In genomic region chr6:129713806-129714338, GRCh38 we compare ENCODE assay signal across 21 cellular contexts.
"Had no signal": no experiment of that assay in that cellular context is flagged by ENCODE, and none has a peak within 500 bp of the region (broad histone marks: within the 10 kb centered on the region; RNA-seq: fewer than 3 reads in every experiment).

No MANE protein-coding gene starts in this region.

- H3K9me3 Mint-ChIP-seq: activated CD4-positive, alpha-beta memory T cell treated with anti-CD3 and anti-CD28 coated beads, Interleukin-2, amount 10 ng/mL, durations not matched to agents 7 days and 5 days; activated naive CD4-positive, alpha-beta T cell treated with anti-CD3 and anti-CD28 coated beads, Interleukin-2, amount 50 U/mL, for 72 hours; nephron; stimulated activated memory B cell treated with anti-CD40 and anti-IgM and Interleukin-4, amounts not matched to agents 10 μg/mL and 1 μg/mL and 100 μg/mL, for 72 hours; T-cell; WTC11 had no signal

- ATAC-seq: activated CD4-positive, alpha-beta T cell treated with anti-CD3 and anti-CD28 coated beads for 36 hours; activated naive CD4-positive, alpha-beta T cell treated with anti-CD3 and anti-CD28 coated beads, Interleukin-2, amount 50 U/mL, for 72 hours; left cardiac atrium; lower lobe of right lung; stimulated activated memory B cell treated with anti-CD40 and anti-IgM and Interleukin-4, amounts not matched to agents 10 μg/mL and 1 μg/mL and 100 μg/mL, for 72 hours; T-cell; WTC11 had no signal

- H3K9me3 ChIP-seq: adrenal gland, breast epithelium, esophagus muscularis mucosa, lower lobe of right lung, sigmoid colon had no signal

- H3K27ac ChIP-seq: adrenal gland, breast epithelium, esophagus muscularis mucosa, hepatocyte, lower lobe of right lung, sigmoid colon had no signal

- H3K36me3 ChIP-seq: adrenal gland, breast epithelium, esophagus muscularis mucosa, lower lobe of right lung, sigmoid colon had no signal

- H3K4me3 ChIP-seq: adrenal gland, breast epithelium, esophagus muscularis mucosa, hepatocyte, lower lobe of right lung, sigmoid colon had no signal

- H3K4me3 Mint-ChIP-seq: activated CD4-positive, alpha-beta memory T cell treated with anti-CD3 and anti-CD28 coated beads, Interleukin-2, amount 10 ng/mL, durations not matched to agents 7 days and 5 days; activated CD4-positive, alpha-beta T cell treated with anti-CD3 and anti-CD28 coated beads for 36 hours; stimulated activated memory B cell treated with anti-CD40 and anti-IgM and Interleukin-4, amounts not matched to agents 10 μg/mL and 1 μg/mL and 100 μg/mL, for 72 hours; T-cell; WTC11 had no signal

- DNase-seq: activated CD4-positive, alpha-beta memory T cell treated with anti-CD3 and anti-CD28 coated beads, Interleukin-2, amount 10 ng/mL, durations not matched to agents 7 days and 5 days; activated CD4-positive, alpha-beta T cell treated with anti-CD3 and anti-CD28 coated beads for 36 hours; activated CD8-positive, alpha-beta memory T cell treated with anti-CD3 and anti-CD28 coated beads, Interleukin-2, amount 50 U/mL, for 4 hours; activated gamma-delta T cell treated with Interleukin-2 at 50 U/mL for 16 hours; adrenal gland; cerebellar nuclear complex; cortex of kidney; effector CD4-positive, alpha-beta T cell; left cardiac atrium; lower lobe of right lung; sigmoid colon; stimulated activated CD4-positive, alpha-beta T cell treated with anti-CD3 and anti-CD28 coated beads, Interleukin-4, amount 100 ng/mL, for 24 hours; T-cell had no signal

- H3K36me3 Mint-ChIP-seq: stimulated activated memory B cell treated with anti-CD40 and anti-IgM and Interleukin-4, amounts not matched to agents 10 μg/mL and 1 μg/mL and 100 μg/mL, for 72 hours; T-cell; WTC11 had no signal

- H3K4me2 ChIP-seq: hepatocyte had no signal

- H3K79me2 ChIP-seq: hepatocyte had no signal

- H3K27me3 Mint-ChIP-seq: activated CD4-positive, alpha-beta memory T cell treated with anti-CD3 and anti-CD28 coated beads, Interleukin-2, amount 10 ng/mL, durations not matched to agents 7 days and 5 days; stimulated activated memory B cell treated with anti-CD40 and anti-IgM and Interleukin-4, amounts not matched to agents 10 μg/mL and 1 μg/mL and 100 μg/mL, for 72 hours had no signal

- FAIRE-seq: astrocyte had no signal

- H3K27me3 ChIP-seq: adrenal gland, breast epithelium, esophagus muscularis mucosa, hepatocyte, sigmoid colon had no signal

- H3K27ac Mint-ChIP-seq: activated CD4-positive, alpha-beta memory T cell treated with anti-CD3 and anti-CD28 coated beads, Interleukin-2, amount 10 ng/mL, durations not matched to agents 7 days and 5 days; activated CD4-positive, alpha-beta T cell treated with anti-CD3 and anti-CD28 coated beads for 36 hours; activated naive CD4-positive, alpha-beta T cell treated with anti-CD3 and anti-CD28 coated beads, Interleukin-2, amount 50 U/mL, for 72 hours; nephron; stimulated activated memory B cell treated with anti-CD40 and anti-IgM and Interleukin-4, amounts not matched to agents 10 μg/mL and 1 μg/mL and 100 μg/mL, for 72 hours; T-cell; WTC11 had no signal

- H2AFZ ChIP-seq: hepatocyte had no signal
